ENCODE assay signal across 1 cellular context in genomic region chr10:92573798-92574544, GRCh38.
TF ChIP-seq lines count a peak whose summit lies in the region.

TSS of gene IDE (minus strand) at chr10:92574093. CDS start at chr10:92574019, 74 bp downstream.

TF ChIP-seq in HepG2, 621 proteins besides CTCF, POLR2A, EP300 and RAD21 (continued from another document and continues in another):
- TF ChIP-seq, protein P1, sequence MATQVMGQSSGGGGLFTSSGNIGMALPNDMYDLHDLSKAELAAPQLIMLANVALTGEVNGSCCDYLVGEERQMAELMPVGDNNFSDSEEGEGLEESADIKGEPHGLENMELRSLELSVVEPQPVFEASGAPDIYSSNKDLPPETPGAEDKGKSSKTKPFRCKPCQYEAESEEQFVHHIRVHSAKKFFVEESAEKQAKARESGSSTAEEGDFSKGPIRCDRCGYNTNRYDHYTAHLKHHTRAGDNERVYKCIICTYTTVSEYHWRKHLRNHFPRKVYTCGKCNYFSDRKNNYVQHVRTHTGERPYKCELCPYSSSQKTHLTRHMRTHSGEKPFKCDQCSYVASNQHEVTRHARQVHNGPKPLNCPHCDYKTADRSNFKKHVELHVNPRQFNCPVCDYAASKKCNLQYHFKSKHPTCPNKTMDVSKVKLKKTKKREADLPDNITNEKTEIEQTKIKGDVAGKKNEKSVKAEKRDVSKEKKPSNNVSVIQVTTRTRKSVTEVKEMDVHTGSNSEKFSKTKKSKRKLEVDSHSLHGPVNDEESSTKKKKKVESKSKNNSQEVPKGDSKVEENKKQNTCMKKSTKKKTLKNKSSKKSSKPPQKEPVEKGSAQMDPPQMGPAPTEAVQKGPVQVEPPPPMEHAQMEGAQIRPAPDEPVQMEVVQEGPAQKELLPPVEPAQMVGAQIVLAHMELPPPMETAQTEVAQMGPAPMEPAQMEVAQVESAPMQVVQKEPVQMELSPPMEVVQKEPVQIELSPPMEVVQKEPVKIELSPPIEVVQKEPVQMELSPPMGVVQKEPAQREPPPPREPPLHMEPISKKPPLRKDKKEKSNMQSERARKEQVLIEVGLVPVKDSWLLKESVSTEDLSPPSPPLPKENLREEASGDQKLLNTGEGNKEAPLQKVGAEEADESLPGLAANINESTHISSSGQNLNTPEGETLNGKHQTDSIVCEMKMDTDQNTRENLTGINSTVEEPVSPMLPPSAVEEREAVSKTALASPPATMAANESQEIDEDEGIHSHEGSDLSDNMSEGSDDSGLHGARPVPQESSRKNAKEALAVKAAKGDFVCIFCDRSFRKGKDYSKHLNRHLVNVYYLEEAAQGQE (IDR thresholded peaks at IDR 0.05; ENCODE audit: borderline replicate concordance in 1 of 2, low read depth in 1 of 2, low read length in 2 of 2): no peak; a peak in 1 of 4 replicates
- TF ChIP-seq, protein P2, sequence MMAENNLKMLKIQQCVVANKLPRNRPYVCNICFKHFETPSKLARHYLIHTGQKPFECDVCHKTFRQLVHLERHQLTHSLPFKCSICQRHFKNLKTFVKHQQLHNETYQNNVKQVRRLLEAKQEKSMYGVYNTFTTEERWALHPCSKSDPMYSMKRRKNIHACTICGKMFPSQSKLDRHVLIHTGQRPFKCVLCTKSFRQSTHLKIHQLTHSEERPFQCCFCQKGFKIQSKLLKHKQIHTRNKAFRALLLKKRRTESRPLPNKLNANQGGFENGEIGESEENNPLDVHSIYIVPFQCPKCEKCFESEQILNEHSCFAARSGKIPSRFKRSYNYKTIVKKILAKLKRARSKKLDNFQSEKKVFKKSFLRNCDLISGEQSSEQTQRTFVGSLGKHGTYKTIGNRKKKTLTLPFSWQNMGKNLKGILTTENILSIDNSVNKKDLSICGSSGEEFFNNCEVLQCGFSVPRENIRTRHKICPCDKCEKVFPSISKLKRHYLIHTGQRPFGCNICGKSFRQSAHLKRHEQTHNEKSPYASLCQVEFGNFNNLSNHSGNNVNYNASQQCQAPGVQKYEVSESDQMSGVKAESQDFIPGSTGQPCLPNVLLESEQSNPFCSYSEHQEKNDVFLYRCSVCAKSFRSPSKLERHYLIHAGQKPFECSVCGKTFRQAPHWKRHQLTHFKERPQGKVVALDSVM (CRISPR knock-in tag; IDR thresholded peaks at IDR 0.05): peak; percentile 77
- peak; percentile 13; the same call in 1 of the 2 replicates for TF ChIP-seq ZNF792 (CRISPR knock-in tag; IDR thresholded peaks at IDR 0.05)
- TF ChIP-seq, protein P3, sequence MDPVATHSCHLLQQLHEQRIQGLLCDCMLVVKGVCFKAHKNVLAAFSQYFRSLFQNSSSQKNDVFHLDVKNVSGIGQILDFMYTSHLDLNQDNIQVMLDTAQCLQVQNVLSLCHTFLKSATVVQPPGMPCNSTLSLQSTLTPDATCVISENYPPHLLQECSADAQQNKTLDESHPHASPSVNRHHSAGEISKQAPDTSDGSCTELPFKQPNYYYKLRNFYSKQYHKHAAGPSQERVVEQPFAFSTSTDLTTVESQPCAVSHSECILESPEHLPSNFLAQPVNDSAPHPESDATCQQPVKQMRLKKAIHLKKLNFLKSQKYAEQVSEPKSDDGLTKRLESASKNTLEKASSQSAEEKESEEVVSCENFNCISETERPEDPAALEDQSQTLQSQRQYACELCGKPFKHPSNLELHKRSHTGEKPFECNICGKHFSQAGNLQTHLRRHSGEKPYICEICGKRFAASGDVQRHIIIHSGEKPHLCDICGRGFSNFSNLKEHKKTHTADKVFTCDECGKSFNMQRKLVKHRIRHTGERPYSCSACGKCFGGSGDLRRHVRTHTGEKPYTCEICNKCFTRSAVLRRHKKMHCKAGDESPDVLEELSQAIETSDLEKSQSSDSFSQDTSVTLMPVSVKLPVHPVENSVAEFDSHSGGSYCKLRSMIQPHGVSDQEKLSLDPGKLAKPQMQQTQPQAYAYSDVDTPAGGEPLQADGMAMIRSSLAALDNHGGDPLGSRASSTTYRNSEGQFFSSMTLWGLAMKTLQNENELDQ (CRISPR knock-in tag; IDR thresholded peaks at IDR 0.05; ENCODE audit: borderline replicate concordance): no peak
- TF ChIP-seq, protein P4, sequence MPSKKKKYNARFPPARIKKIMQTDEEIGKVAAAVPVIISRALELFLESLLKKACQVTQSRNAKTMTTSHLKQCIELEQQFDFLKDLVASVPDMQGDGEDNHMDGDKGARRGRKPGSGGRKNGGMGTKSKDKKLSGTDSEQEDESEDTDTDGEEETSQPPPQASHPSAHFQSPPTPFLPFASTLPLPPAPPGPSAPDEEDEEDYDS (CRISPR knock-in tag; IDR thresholded peaks at IDR 0.05): peak; percentile 61
- TF ChIP-seq ZNF615 (CRISPR knock-in tag; IDR thresholded peaks at IDR 0.05; ENCODE audit: borderline replicate concordance): no peak
- TF ChIP-seq ZNF260 (CRISPR knock-in tag; IDR thresholded peaks at IDR 0.05; ENCODE audit: borderline replicate concordance, low read depth): no peak
- TF ChIP-seq ZNF598 (CRISPR knock-in tag; IDR thresholded peaks at IDR 0.05; ENCODE audit: borderline replicate concordance): peak; percentile 96
- TF ChIP-seq REL (CRISPR knock-in tag; conservative IDR thresholded peaks at IDR 0.05): peak; percentile 41; the same call in 1 of the 2 replicates
- TF ChIP-seq ETS1 (CRISPR knock-in tag; IDR thresholded peaks at IDR 0.05): no peak
- peak; percentile 28; the same call in 1 of the 2 replicates for TF ChIP-seq CHCHD3 (CRISPR knock-in tag; IDR thresholded peaks at IDR 0.05)
- peak; percentile 89; the same call in 1 of the 2 replicates for TF ChIP-seq ZNF607 (CRISPR knock-in tag; IDR thresholded peaks at IDR 0.05; ENCODE audit: borderline replicate concordance)
- peak; percentile 60; the same call in 1 of the 2 replicates for TF ChIP-seq GATAD2A (CRISPR knock-in tag; IDR thresholded peaks at IDR 0.05)
- 0 out of 2 replicates have a peak, but pooled peaks have one; percentile 13 for TF ChIP-seq KLF11 (CRISPR knock-in tag; IDR thresholded peaks at IDR 0.05)
- TF ChIP-seq ZBTB43 (CRISPR knock-in tag; conservative IDR thresholded peaks at IDR 0.05): no peak
- peak; percentile 82; the same call in 1 of the 2 replicates for TF ChIP-seq EED (CRISPR knock-in tag; IDR thresholded peaks at IDR 0.05)
- 0 out of 2 replicates have a peak, but pooled peaks have one; percentile 75 for TF ChIP-seq ZNF570 (CRISPR knock-in tag; IDR thresholded peaks at IDR 0.05; ENCODE audit: borderline replicate concordance)
- TF ChIP-seq HNRNPUL1 (IDR thresholded peaks at IDR 0.05; ENCODE audit: low read depth, low read length): no peak
- 0 out of 2 replicates have a peak, but pooled peaks have one; percentile 78 for TF ChIP-seq ZNF20 (CRISPR knock-in tag; IDR thresholded peaks at IDR 0.05)
- no peak for TF ChIP-seq XBP1 (CRISPR knock-in tag; IDR thresholded peaks at IDR 0.05)
- TF ChIP-seq, protein P5, sequence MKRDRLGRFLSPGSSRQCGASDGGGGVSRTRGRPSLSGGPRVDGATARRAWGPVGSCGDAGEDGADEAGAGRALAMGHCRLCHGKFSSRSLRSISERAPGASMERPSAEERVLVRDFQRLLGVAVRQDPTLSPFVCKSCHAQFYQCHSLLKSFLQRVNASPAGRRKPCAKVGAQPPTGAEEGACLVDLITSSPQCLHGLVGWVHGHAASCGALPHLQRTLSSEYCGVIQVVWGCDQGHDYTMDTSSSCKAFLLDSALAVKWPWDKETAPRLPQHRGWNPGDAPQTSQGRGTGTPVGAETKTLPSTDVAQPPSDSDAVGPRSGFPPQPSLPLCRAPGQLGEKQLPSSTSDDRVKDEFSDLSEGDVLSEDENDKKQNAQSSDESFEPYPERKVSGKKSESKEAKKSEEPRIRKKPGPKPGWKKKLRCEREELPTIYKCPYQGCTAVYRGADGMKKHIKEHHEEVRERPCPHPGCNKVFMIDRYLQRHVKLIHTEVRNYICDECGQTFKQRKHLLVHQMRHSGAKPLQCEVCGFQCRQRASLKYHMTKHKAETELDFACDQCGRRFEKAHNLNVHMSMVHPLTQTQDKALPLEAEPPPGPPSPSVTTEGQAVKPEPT (CRISPR knock-in tag; IDR thresholded peaks at IDR 0.05; ENCODE audit: low read depth): peak; percentile 83; the same call in 1 of the 2 replicates
- TF ChIP-seq ZNF567 (CRISPR knock-in tag; IDR thresholded peaks at IDR 0.05; ENCODE audit: borderline replicate concordance): peak; percentile 62; the same call in 1 of the 2 replicates
- no peak; the same call in 1 of the 2 replicates for TF ChIP-seq HCFC1 (IDR thresholded peaks at IDR 0.05; ENCODE audit: low read depth, low read length)
- TF ChIP-seq ZBTB20 (CRISPR knock-in tag; IDR thresholded peaks at IDR 0.05; ENCODE audit: borderline replicate concordance, low read depth): no peak
- TF ChIP-seq NKX3-1 (CRISPR knock-in tag; IDR thresholded peaks at IDR 0.05): peak; percentile 92
- no peak for TF ChIP-seq RAD51 (IDR thresholded peaks at IDR 0.05; ENCODE audit: borderline replicate concordance)
- TF ChIP-seq, protein P6, sequence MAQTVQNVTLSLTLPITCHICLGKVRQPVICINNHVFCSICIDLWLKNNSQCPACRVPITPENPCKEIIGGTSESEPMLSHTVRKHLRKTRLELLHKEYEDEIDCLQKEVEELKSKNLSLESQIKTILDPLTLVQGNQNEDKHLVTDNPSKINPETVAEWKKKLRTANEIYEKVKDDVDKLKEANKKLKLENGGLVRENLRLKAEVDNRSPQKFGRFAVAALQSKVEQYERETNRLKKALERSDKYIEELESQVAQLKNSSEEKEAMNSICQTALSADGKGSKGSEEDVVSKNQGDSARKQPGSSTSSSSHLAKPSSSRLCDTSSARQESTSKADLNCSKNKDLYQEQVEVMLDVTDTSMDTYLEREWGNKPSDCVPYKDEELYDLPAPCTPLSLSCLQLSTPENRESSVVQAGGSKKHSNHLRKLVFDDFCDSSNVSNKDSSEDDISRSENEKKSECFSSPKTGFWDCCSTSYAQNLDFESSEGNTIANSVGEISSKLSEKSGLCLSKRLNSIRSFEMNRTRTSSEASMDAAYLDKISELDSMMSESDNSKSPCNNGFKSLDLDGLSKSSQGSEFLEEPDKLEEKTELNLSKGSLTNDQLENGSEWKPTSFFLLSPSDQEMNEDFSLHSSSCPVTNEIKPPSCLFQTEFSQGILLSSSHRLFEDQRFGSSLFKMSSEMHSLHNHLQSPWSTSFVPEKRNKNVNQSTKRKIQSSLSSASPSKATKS (CRISPR knock-in tag; IDR thresholded peaks at IDR 0.05): peak; percentile 75; the same call in 1 of the 2 replicates
- TF ChIP-seq HNRNPK (IDR thresholded peaks at IDR 0.05; ENCODE audit: low read depth, low read length, poor library complexity, severe bottlenecking): peak; percentile 26
- TF ChIP-seq ZNF552 (CRISPR knock-in tag; IDR thresholded peaks at IDR 0.05; ENCODE audit: borderline replicate concordance): no peak; the same call in none of the 2 replicates
- peak; percentile 77; the same call in 1 of the 2 replicates for TF ChIP-seq ZNF317 (CRISPR knock-in tag; IDR thresholded peaks at IDR 0.05)
- peak; percentile 66; the same call in 1 of the 2 replicates for TF ChIP-seq ZFP41 (CRISPR knock-in tag; IDR thresholded peaks at IDR 0.05; ENCODE audit: borderline replicate concordance)
- TF ChIP-seq NONO (IDR thresholded peaks at IDR 0.05): no peak
- TF ChIP-seq NONO (CRISPR knock-in tag; conservative IDR thresholded peaks at IDR 0.05): peak; percentile 93
- peak; percentile 70; the same call in 1 of the 2 replicates for TF ChIP-seq SALL1 (CRISPR knock-in tag; IDR thresholded peaks at IDR 0.05)
- TF ChIP-seq KLF15 (CRISPR knock-in tag; IDR thresholded peaks at IDR 0.05; ENCODE audit: borderline replicate concordance): no peak; the same call in 1 of the 2 replicates
- TF ChIP-seq ZNF546 (CRISPR knock-in tag; conservative IDR thresholded peaks at IDR 0.05): no peak; the same call in 1 of the 2 replicates
- TF ChIP-seq ZNF75D (CRISPR knock-in tag; IDR thresholded peaks at IDR 0.05; ENCODE audit: borderline replicate concordance): 0 out of 2 replicates have a peak, but pooled peaks have one; percentile 67
- TF ChIP-seq FOXP1 (IDR thresholded peaks at IDR 0.05): no peak
- TF ChIP-seq FOXP1 (CRISPR knock-in tag; IDR thresholded peaks at IDR 0.05): peak; percentile 30; the same call in 1 of the 2 replicates
- peak; percentile 66; the same call in 1 of the 2 replicates for TF ChIP-seq SRY (CRISPR knock-in tag; IDR thresholded peaks at IDR 0.05)
- no peak for TF ChIP-seq TERF1 (CRISPR knock-in tag; IDR thresholded peaks at IDR 0.05)
- TF ChIP-seq, protein P7, sequence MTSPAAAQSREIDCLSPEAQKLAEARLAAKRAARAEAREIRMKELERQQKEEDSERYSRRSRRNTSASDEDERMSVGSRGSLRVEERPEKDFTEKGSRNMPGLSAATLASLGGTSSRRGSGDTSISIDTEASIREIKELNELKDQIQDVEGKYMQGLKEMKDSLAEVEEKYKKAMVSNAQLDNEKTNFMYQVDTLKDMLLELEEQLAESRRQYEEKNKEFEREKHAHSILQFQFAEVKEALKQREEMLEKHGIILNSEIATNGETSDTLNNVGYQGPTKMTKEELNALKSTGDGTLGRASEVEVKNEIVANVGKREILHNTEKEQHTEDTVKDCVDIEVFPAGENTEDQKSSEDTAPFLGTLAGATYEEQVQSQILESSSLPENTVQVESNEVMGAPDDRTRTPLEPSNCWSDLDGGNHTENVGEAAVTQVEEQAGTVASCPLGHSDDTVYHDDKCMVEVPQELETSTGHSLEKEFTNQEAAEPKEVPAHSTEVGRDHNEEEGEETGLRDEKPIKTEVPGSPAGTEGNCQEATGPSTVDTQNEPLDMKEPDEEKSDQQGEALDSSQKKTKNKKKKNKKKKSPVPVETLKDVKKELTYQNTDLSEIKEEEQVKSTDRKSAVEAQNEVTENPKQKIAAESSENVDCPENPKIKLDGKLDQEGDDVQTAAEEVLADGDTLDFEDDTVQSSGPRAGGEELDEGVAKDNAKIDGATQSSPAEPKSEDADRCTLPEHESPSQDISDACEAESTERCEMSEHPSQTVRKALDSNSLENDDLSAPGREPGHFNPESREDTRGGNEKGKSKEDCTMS (CRISPR knock-in tag; conservative IDR thresholded peaks at IDR 0.05): no peak; the same call in 1 of the 2 replicates
